ENCODE assay signal across 14 cellular contexts in the genomic region with DNA sequence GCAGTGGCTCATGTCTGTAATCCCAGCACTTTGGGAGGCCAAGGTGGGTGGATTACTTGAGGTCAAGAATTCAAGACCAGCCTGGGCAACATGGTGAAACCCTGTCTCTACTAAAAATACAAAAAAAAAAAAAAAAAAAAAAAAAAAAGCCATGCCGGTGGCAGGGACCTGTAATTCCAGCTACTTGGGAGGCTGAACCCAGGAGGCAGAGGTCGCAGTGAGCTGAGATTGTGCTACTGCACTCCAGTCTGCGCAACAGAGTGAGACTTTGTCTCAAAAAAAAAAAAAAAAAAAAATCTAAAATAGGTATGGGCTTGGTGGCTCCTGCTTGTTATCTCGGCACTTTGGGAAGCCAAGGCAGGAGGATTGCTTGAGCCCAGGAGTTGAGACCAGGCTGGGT. TPM values are rescaled to one million over a fixed set of nuclear protein-coding genes. Genes with fewer than 3 reads are reported as not detected.
"Had no signal": no experiment of that assay in that cellular context is flagged by ENCODE, and none has a peak within 500 bp of the region (broad histone marks: within the 10 kb centered on the region; RNA-seq: fewer than 3 reads in every experiment).

No MANE protein-coding gene starts in this region.

RNA-seq across cellular contexts. Expression of gene SMIM33, which starts 8.9 kb away (rescaled TPM):
- total RNA-seq: left cardiac atrium, left lobe of liver, lower lobe of right lung, mammary epithelial cell, natural killer cell, occipital lobe, osteocyte, posterior vena cava, psoas muscle, sigmoid colon, thyroid gland, upper lobe of left lung had no signal
- polyA plus RNA-seq: keratinocyte, liver, mammary epithelial cell, psoas muscle had no signal

RNA-seq across cellular contexts. Expression of gene ECSCR, which starts 17.2 kb away (rescaled TPM):
- total RNA-seq: mammary epithelial cell, osteocyte had no signal
- polyA plus RNA-seq: keratinocyte, mammary epithelial cell had no signal
